12 cellular contexts compared by ENCODE assay signal in the genomic region with DNA sequence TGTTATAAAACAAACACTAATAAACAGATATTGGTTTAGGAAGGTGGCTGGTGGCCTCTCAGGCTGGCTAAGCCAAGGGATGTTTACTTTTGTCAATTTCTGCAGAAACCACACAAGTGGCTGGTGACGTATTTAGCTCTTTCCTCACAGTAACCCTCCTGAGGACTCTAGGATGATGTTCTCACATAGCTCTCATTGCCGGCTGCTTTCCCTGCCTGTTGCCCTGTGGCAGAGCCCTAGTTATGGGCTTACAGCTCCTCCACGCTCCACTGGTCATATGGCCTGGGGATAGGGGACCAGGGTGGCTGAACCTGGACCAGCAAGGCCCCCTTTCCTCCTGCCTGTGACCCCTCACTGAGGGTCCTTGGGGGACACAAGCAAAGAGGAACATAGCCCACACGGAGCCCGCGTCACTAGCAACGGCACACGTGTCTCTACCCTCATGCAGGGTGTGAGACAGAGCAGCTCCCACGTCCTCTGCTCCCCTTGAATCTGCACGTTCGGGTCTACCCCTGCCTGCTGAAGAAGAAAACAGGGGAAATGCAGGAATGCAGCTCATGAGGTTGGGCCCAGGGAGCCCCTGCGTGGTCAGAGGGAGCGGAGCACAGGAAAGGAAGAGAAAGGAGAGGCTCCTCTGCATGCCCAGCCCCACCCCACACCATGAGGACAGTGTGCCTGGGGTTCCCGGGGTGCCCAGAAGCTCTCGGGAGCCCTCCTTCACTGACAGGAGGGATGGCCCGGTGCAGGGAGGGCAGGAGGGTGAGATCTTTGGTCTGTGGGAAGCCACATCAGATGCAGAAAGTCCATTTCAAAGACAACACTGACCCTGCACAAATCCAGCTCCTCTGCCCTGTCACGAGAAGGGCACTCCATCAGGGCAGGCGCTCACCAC. TPM values are rescaled to one million over a fixed set of nuclear protein-coding genes. Genes with fewer than 3 reads are reported as not detected.
DNase-seq lines count a peak whose midpoint lies in the region; ATAC-seq and TF ChIP-seq lines count a peak whose summit lies in the region.
"Had no signal": no experiment of that assay in that cellular context is flagged by ENCODE, and none has a peak within 500 bp of the region (broad histone marks: within the 10 kb centered on the region; RNA-seq: fewer than 3 reads in every experiment).

No MANE protein-coding gene starts in this region.

- peaks cover 22% of the 10 kb centered on the region for H3K9me3 Mint-ChIP-seq in dendritic cell treated with granulocyte-macrophage colony-stimulating factor and Interleukin-4, amounts not matched to agents 40 ng/mL and 50 ng/mL, for 4 days

- H3K36me3 ChIP-seq in lower lobe of right lung (no peaks in the 10 kb centered on the region), A673 (ENCODE audit: insufficient read depth, low read length, poor library complexity, severe bottlenecking) (no peaks in the 10 kb centered on the region)

- H3K27ac ChIP-seq in lower lobe of right lung (peak overlapping the region; percentile 61), A673 (ENCODE audit: low read depth, low read length, poor library complexity, severe bottlenecking) (no peak overlapping the region)

- POLR2A ChIA-PET in A673 (lab: Charles Lee; ENCODE audit: low non-redundant PET): no interaction called here

- H3K4me3 ChIP-seq in NB4 (ENCODE audit: low read depth, low read length) (no peak overlapping the region), lower lobe of right lung (no peak overlapping the region), A673 (ENCODE audit: low read depth, low read length, poor library complexity, severe bottlenecking) (no peak overlapping the region)

- intact Hi-C loops in dendritic cell treated with granulocyte-macrophage colony-stimulating factor and Interleukin-4, amounts not matched to agents 40 ng/mL and 50 ng/mL, for 4 days (cut with micrococcal nuclease): no loop called here
- intact Hi-C loops in lower lobe of right lung (cut with DNase I) (no loop called here), A673 (cut with micrococcal nuclease; ENCODE audit: unreplicated experiment) (no loop called here)

- DNase-seq in AG08396 (ENCODE audit: low spot score) (peak; percentile 82), NB4 (ENCODE audit: low read depth) (peak; percentile 29), lower lobe of right lung (peak; percentile 63), A673 (ENCODE audit: low spot score) (no peak), NCI-H1436 treated with DMSO at 0.1 percent for 48 hours (lab: John Stamatoyannopoulos, UW) (no peak)
- DNase-seq: activated CD4-positive, alpha-beta T cell treated with anti-CD3 and anti-CD28 coated beads, Interleukin-2, amount 10 ng/mL, durations not matched to agents 24 days and 14 days; caudate nucleus; mammary epithelial cell; NCI-H526 treated with DMSO at 0.1 percent for 48 hours had no signal

- H3K27me3 ChIP-seq in lower lobe of right lung (ENCODE audit: low read depth) (no peaks in the 10 kb centered on the region), A673 (replicated peaks; ENCODE audit: insufficient read depth, low read depth, low read length, poor library complexity) (no peaks in the 10 kb centered on the region)

- no TSS peak for BruUV-seq in A673 (replicated peaks; lab: Mats Ljungman, UMichigan)

- H3K4me3 Mint-ChIP-seq in dendritic cell treated with granulocyte-macrophage colony-stimulating factor and Interleukin-4, amounts not matched to agents 40 ng/mL and 50 ng/mL, for 4 days: no peak overlapping the region
- H3K4me3 Mint-ChIP-seq: activated CD4-positive, alpha-beta T cell treated with anti-CD3 and anti-CD28 coated beads, Interleukin-2, amount 10 ng/mL, durations not matched to agents 24 days and 14 days had no signal

- peak overlapping the region; percentile 14 for H3K27ac Mint-ChIP-seq in dendritic cell treated with granulocyte-macrophage colony-stimulating factor and Interleukin-4, amounts not matched to agents 40 ng/mL and 50 ng/mL, for 4 days
- H3K27ac Mint-ChIP-seq: activated CD4-positive, alpha-beta T cell treated with anti-CD3 and anti-CD28 coated beads, Interleukin-2, amount 10 ng/mL, durations not matched to agents 24 days and 14 days had no signal

- H3K4me1 ChIP-seq in lower lobe of right lung: peaks cover 36% of the 10 kb centered on the region
- H3K4me1 ChIP-seq in A673 (ENCODE audit: insufficient read depth, low read length, poor library complexity, severe bottlenecking): no peaks in the 10 kb centered on the region

- H3K36me3 Mint-ChIP-seq in dendritic cell treated with granulocyte-macrophage colony-stimulating factor and Interleukin-4, amounts not matched to agents 40 ng/mL and 50 ng/mL, for 4 days (ENCODE audit: low read depth): no peaks in the 10 kb centered on the region

- CTCF ChIA-PET in A673 (lab: Charles Lee): no interaction called here

- H3K9me3 ChIP-seq in lower lobe of right lung (no peaks in the 10 kb centered on the region), A673 (ENCODE audit: low read depth, low read length, poor library complexity, severe bottlenecking) (no peaks in the 10 kb centered on the region)

- TF ChIP-seq CTCF in NB4 (IDR thresholded peaks at IDR 0.05; ENCODE audit: low read depth, low read length) (no peak), lower lobe of right lung (IDR thresholded peaks at IDR 0.05) (no peak), A673 (conservative IDR thresholded peaks at IDR 0.05; ENCODE audit: low read depth, low read length) (no peak)

- H3K27me3 Mint-ChIP-seq in dendritic cell treated with granulocyte-macrophage colony-stimulating factor and Interleukin-4, amounts not matched to agents 40 ng/mL and 50 ng/mL, for 4 days: peaks cover 4% of the 10 kb centered on the region
- H3K27me3 Mint-ChIP-seq: activated CD4-positive, alpha-beta T cell treated with anti-CD3 and anti-CD28 coated beads, Interleukin-2, amount 10 ng/mL, durations not matched to agents 24 days and 14 days had no signal

- no peak for TF ChIP-seq POLR2A in NB4 (IDR thresholded peaks at IDR 0.05; ENCODE audit: extremely low read depth, insufficient read length)

- peak; percentile 91 to 95 for ATAC-seq in lower lobe of right lung
- ATAC-seq in HG02759 (IDR thresholded peaks at IDR 0.05; ENCODE audit: unreplicated experiment): no peak
- no peak for ATAC-seq in HG03442 (IDR thresholded peaks at IDR 0.05; ENCODE audit: unreplicated experiment)

- peaks cover 16% of the 10 kb centered on the region for H3K4me1 Mint-ChIP-seq in dendritic cell treated with granulocyte-macrophage colony-stimulating factor and Interleukin-4, amounts not matched to agents 40 ng/mL and 50 ng/mL, for 4 days (ENCODE audit: low read depth)
- H3K4me1 Mint-ChIP-seq: activated CD4-positive, alpha-beta T cell treated with anti-CD3 and anti-CD28 coated beads, Interleukin-2, amount 10 ng/mL, durations not matched to agents 24 days and 14 days had no signal

RNA-seq across cellular contexts. Expression of gene RAMACL, which starts 13.9 kb away (rescaled TPM):
- 6.6 TPM for total RNA-seq in lower lobe of right lung
- total RNA-seq in A673 (2021): 0.77 and 2.2 TPM in 2 replicates

RNA-seq across cellular contexts. Expression of gene RPS6KA2, which starts 54.4 kb away (rescaled TPM):
- total RNA-seq in lower lobe of right lung (102 TPM), A673 (2021) (30.1 and 37.8 TPM in 2 replicates)

Comparison
In these comparisons a context has a peak if more than half of its experiments do, and no peak if none do; other contexts are left out.
1. DNase-seq: peak in AG08396 (single experiment), NB4 (single experiment) and lower lobe of right lung (single experiment); none in A673 (single experiment) and NCI-H1436 treated with DMSO at 0.1 percent for 48 hours (single experiment).
2. ATAC-seq: peak in lower lobe of right lung (2 of 2); none in HG02759 (single experiment) and HG03442 (single experiment).